ENCODE assay signal across 17 cellular contexts in genomic region chr2:47572136-47572535, GRCh38. TPM values are rescaled to one million over a fixed set of nuclear protein-coding genes. Genes with fewer than 3 reads are reported as not detected.
DNase-seq lines count a peak whose midpoint lies in the region; ATAC-seq and TF ChIP-seq lines count a peak whose summit lies in the region.
"Had no signal": no experiment of that assay in that cellular context is flagged by ENCODE, and none has a peak within 500 bp of the region (broad histone marks: within the 10 kb centered on the region; RNA-seq: fewer than 3 reads in every experiment).

No MANE protein-coding gene starts in this region.

- no peak overlapping the region for H3K27ac Mint-ChIP-seq in GM23338
- no peak overlapping the region for H3K27ac Mint-ChIP-seq in T-helper 17 cell
- no peak overlapping the region for H3K27ac Mint-ChIP-seq in neural progenitor cell
- no peak overlapping the region for H3K27ac Mint-ChIP-seq in activated T-helper 1 cell treated with anti-CD3 and anti-CD28 coated beads, Interleukin-12 subunit alpha, Interleukin-12 subunit beta, Interleukin-2, Interleukin-4 antibody, amounts not matched to agents 30 ng/mL and 10 ng/mL and 1 ng/mL, durations not matched to agents 14 hours and 24 hours and 36 hours

- H3K4me2 ChIP-seq in GM23338 (peak overlapping the region; percentile 96), neural progenitor cell (peak overlapping the region; percentile 96), PC-3 (ENCODE audit: low read length) (no peak overlapping the region)

- H3K9me3 Mint-ChIP-seq in GM23338 (no peaks in the 10 kb centered on the region; the same call in 2 of the 3 replicates), neural progenitor cell (peaks cover 5% of the 10 kb centered on the region)
- no peaks in the 10 kb centered on the region for H3K9me3 Mint-ChIP-seq in activated T-helper 1 cell treated with anti-CD3 and anti-CD28 coated beads, Interleukin-12 subunit alpha, Interleukin-12 subunit beta, Interleukin-2, Interleukin-4 antibody, amounts not matched to agents 30 ng/mL and 10 ng/mL and 1 ng/mL, durations not matched to agents 14 hours and 24 hours and 36 hours

- no TSS peak for BruUV-seq in PC-3 (replicated peaks; lab: Mats Ljungman, UMichigan)

- H3K79me2 ChIP-seq in GM23338 (replicated peaks; ENCODE audit: insufficient read depth) (peaks cover 11% of the 10 kb centered on the region), neural progenitor cell (ENCODE audit: low read depth) (no peaks in the 10 kb centered on the region), PC-3 (ENCODE audit: low read length) (no peaks in the 10 kb centered on the region)

- H3K27me3 Mint-ChIP-seq in GM23338 (ENCODE audit: insufficient read depth, low read depth, poor library complexity) (peaks cover 43% of the 10 kb centered on the region), T-helper 17 cell (peaks cover 49% of the 10 kb centered on the region), neural progenitor cell (ENCODE audit: insufficient read depth, low read depth) (peaks cover 45% of the 10 kb centered on the region)
- peaks cover 60% of the 10 kb centered on the region for H3K27me3 Mint-ChIP-seq in activated T-helper 1 cell treated with anti-CD3 and anti-CD28 coated beads, Interleukin-12 subunit alpha, Interleukin-12 subunit beta, Interleukin-2, Interleukin-4 antibody, amounts not matched to agents 30 ng/mL and 10 ng/mL and 1 ng/mL, durations not matched to agents 14 hours and 24 hours and 36 hours (ENCODE audit: insufficient read depth)

- H3K9me3 ChIP-seq in T-helper 17 cell (ENCODE audit: control insufficient read depth, low read length, poor library complexity, severe bottlenecking) (no peaks in the 10 kb centered on the region), iPS-15b (ENCODE audit: control insufficient read depth, insufficient read depth, low read length) (no peaks in the 10 kb centered on the region), neural progenitor cell (ENCODE audit: low read depth) (no peaks in the 10 kb centered on the region), PC-3 (ENCODE audit: low read length) (no peaks in the 10 kb centered on the region)
- H3K9me3 ChIP-seq: SJSA1 had no signal

- H3K36me3 Mint-ChIP-seq in GM23338 (ENCODE audit: low read depth), result no peaks in the 10 kb centered on the region; the same call in 2 of the 3 replicates
- H3K36me3 Mint-ChIP-seq in T-helper 17 cell (ENCODE audit: low read depth), result peaks cover 7% of the 10 kb centered on the region
- no peaks in the 10 kb centered on the region for H3K36me3 Mint-ChIP-seq in neural progenitor cell
- H3K36me3 Mint-ChIP-seq in activated T-helper 1 cell treated with anti-CD3 and anti-CD28 coated beads, Interleukin-12 subunit alpha, Interleukin-12 subunit beta, Interleukin-2, Interleukin-4 antibody, amounts not matched to agents 30 ng/mL and 10 ng/mL and 1 ng/mL, durations not matched to agents 14 hours and 24 hours and 36 hours (ENCODE audit: low read depth), result peaks cover 2% of the 10 kb centered on the region

- TF ChIP-seq CTCF in GM23338 (conservative IDR thresholded peaks at IDR 0.05; ENCODE audit: low read depth in 2 of 2) (no peak), neural progenitor cell (IDR thresholded peaks at IDR 0.05) (no peak), PC-3 (conservative IDR thresholded peaks at IDR 0.05; ENCODE audit: low read depth, low read length) (no peak)

- CTCF ChIA-PET in PC-3 (lab: Charles Lee), result no interaction called here

- no peak overlapping the region for H3K27ac ChIP-seq in GM23338 (ENCODE audit: low read depth)
- H3K27ac ChIP-seq in neural progenitor cell, result no peak overlapping the region
- no peak overlapping the region for H3K27ac ChIP-seq in PC-3 (ENCODE audit: low read length)
- H3K27ac ChIP-seq: SJSA1 had no signal

- H3K4me3 ChIP-seq in GM23338, result peak overlapping the region; percentile 84
- H3K4me3 ChIP-seq in iPS-15b (ENCODE audit: low read depth, low read length), result peak overlapping the region; percentile 77
- H3K4me3 ChIP-seq in neural progenitor cell, result peak overlapping the region; percentile 56
- no peak overlapping the region for H3K4me3 ChIP-seq in PC-3 (ENCODE audit: low read length)
- H3K4me3 ChIP-seq: SJSA1 had no signal

- POLR2A ChIA-PET in PC-3 (lab: Charles Lee; ENCODE audit: unreplicated experiment), result no interaction called here

- H3K27me3 ChIP-seq in GM23338 (ENCODE audit: insufficient read depth), result peaks cover 55% of the 10 kb centered on the region
- H3K27me3 ChIP-seq in iPS-15b (ENCODE audit: control insufficient read depth, insufficient read depth, low read length), result peaks cover 46% of the 10 kb centered on the region
- peaks cover 72% of the 10 kb centered on the region for H3K27me3 ChIP-seq in neural progenitor cell
- peaks cover 83% of the 10 kb centered on the region for H3K27me3 ChIP-seq in PC-3 (ENCODE audit: low read length)

- DNase-seq in GM23338 (ENCODE audit: low spot score), result no peak
- DNase-seq in T-helper 17 cell, result no peak
- no peak for DNase-seq in neural progenitor cell (ENCODE audit: low spot score)
- no peak for DNase-seq in PC-3
- DNase-seq in NCI-H2029 (lab: John Stamatoyannopoulos, UW), result no peak
- DNase-seq in activated gamma-delta T cell (lab: John Stamatoyannopoulos, UW), result no peak
- no peak for DNase-seq in activated T-helper 1 cell treated with anti-CD3 and anti-CD28 coated beads, Interleukin-12 subunit alpha, Interleukin-12 subunit beta, Interleukin-2, Interleukin-4 antibody, amounts not matched to agents 30 ng/mL and 10 ng/mL and 1 ng/mL, durations not matched to agents 14 hours and 24 hours and 36 hours (ENCODE audit: low spot score)
- DNase-seq: DMS79; GF-D8; IMR-90; NCI-H526 treated with DMSO at 0.1 percent for 48 hours; NK-92 treated with Interleukin-12 subunit alpha and Interleukin-12 subunit beta, amount 100 ng/mL, for 24 hours; OCI-M1; SW 1271 had no signal

- H3K9ac ChIP-seq in iPS-15b (ENCODE audit: low read depth, low read length) (no peak overlapping the region), neural progenitor cell (no peak overlapping the region), PC-3 (ENCODE audit: low read length) (no peak overlapping the region)

- H3K4me1 ChIP-seq in GM23338 (ENCODE audit: insufficient read depth) (peaks cover 12% of the 10 kb centered on the region), iPS-15b (ENCODE audit: control insufficient read depth, insufficient read depth, low read length) (peaks cover 11% of the 10 kb centered on the region), neural progenitor cell (peaks cover 11% of the 10 kb centered on the region), PC-3 (ENCODE audit: insufficient read depth, low read length) (0 out of 2 replicates have a peak, but pooled peaks cover 4% of the 10 kb centered on the region)

- H3K4me3 Mint-ChIP-seq in GM23338 (peak overlapping the region; percentile 81), T-helper 17 cell (peak overlapping the region; percentile 15), neural progenitor cell (peak overlapping the region; percentile 74)
- no peak overlapping the region for H3K4me3 Mint-ChIP-seq in activated T-helper 1 cell treated with anti-CD3 and anti-CD28 coated beads, Interleukin-12 subunit alpha, Interleukin-12 subunit beta, Interleukin-2, Interleukin-4 antibody, amounts not matched to agents 30 ng/mL and 10 ng/mL and 1 ng/mL, durations not matched to agents 14 hours and 24 hours and 36 hours

- no peaks in the 10 kb centered on the region for H3F3A ChIP-seq in GM23338 (replicated peaks; ENCODE audit: low read depth)
- H3F3A ChIP-seq in neural progenitor cell (ENCODE audit: low read depth), result peaks cover 17% of the 10 kb centered on the region
- H3F3A ChIP-seq in PC-3 (ENCODE audit: low read length, unreplicated experiment), result no peaks in the 10 kb centered on the region

- H3K36me3 ChIP-seq in GM23338 (ENCODE audit: insufficient read depth) (no peaks in the 10 kb centered on the region), iPS-15b (ENCODE audit: control insufficient read depth, insufficient read depth, low read length) (no peaks in the 10 kb centered on the region), neural progenitor cell (no peaks in the 10 kb centered on the region), PC-3 (ENCODE audit: low read depth, low read length) (no peaks in the 10 kb centered on the region)
- H3K36me3 ChIP-seq: SJSA1 had no signal

- H2AFZ ChIP-seq in GM23338 (peak overlapping the region; percentile 94), neural progenitor cell (replicated peaks) (no peak overlapping the region), PC-3 (ENCODE audit: low read length) (no peak overlapping the region)

- ATAC-seq in GM23338 (no peak), T-helper 17 cell (no peak), PC-3 (no peak)

- H4K20me1 ChIP-seq in GM23338 (replicated peaks; ENCODE audit: insufficient read depth) (peaks cover 5% of the 10 kb centered on the region; the same call in 1 of the 2 replicates), neural progenitor cell (ENCODE audit: low read depth) (peaks cover 30% of the 10 kb centered on the region), PC-3 (ENCODE audit: low read length) (no peaks in the 10 kb centered on the region)

- H3K4me1 Mint-ChIP-seq in GM23338, result peaks cover 21% of the 10 kb centered on the region
- peaks cover 17% of the 10 kb centered on the region for H3K4me1 Mint-ChIP-seq in T-helper 17 cell
- H3K4me1 Mint-ChIP-seq in neural progenitor cell, result peaks cover 14% of the 10 kb centered on the region
- H3K4me1 Mint-ChIP-seq in activated T-helper 1 cell treated with anti-CD3 and anti-CD28 coated beads, Interleukin-12 subunit alpha, Interleukin-12 subunit beta, Interleukin-2, Interleukin-4 antibody, amounts not matched to agents 30 ng/mL and 10 ng/mL and 1 ng/mL, durations not matched to agents 14 hours and 24 hours and 36 hours (ENCODE audit: low read depth), result peaks cover 9% of the 10 kb centered on the region

- H3K9me2 ChIP-seq in GM23338 (ENCODE audit: insufficient read depth) (no peaks in the 10 kb centered on the region), PC-3 (replicated peaks; ENCODE audit: low read length) (no peaks in the 10 kb centered on the region)

- intact Hi-C loops in PC-3 (cut with micrococcal nuclease), result no loop called here
- intact Hi-C loops in activated T-helper 1 cell treated with anti-CD3 and anti-CD28 coated beads, Interleukin-12 subunit alpha, Interleukin-12 subunit beta, Interleukin-2, Interleukin-4 antibody, amounts not matched to agents 30 ng/mL and 10 ng/mL and 1 ng/mL, durations not matched to agents 14 hours and 24 hours and 36 hours (cut with micrococcal nuclease), result no loop called here

RNA-seq across cellular contexts. Expression of gene KCNK12, which starts 1.4 kb away (rescaled TPM):
- 17.3 and 17.5 TPM in 2 replicates for total RNA-seq in GM23338 (2014; rRNA removed; shearing (Covaris generic))
- polyA plus RNA-seq in GM23338 (2016; fragmentation: Nextera tagmentation; extraction: Ambion mirVana), result 6.6 and 7.1 TPM in 2 replicates
- under 1 TPM; 0.17 to 0.26 TPM for total RNA-seq in T-helper 17 cell
- total RNA-seq in neural progenitor cell (ENCODE audit: low replicate concordance), result 0.19 and 3.1 TPM in 2 replicates
- total RNA-seq in PC-3 (2014; rRNA removed), result 0.04 and 0.12 TPM in 2 replicates
- 0.32 and 0.34 TPM in 2 replicates for total RNA-seq in activated T-helper 1 cell treated with anti-CD3 and anti-CD28 coated beads, Interleukin-12 subunit alpha, Interleukin-12 subunit beta, Interleukin-2, Interleukin-4 antibody, amounts not matched to agents 30 ng/mL and 10 ng/mL and 1 ng/mL, durations not matched to agents 14 hours and 24 hours and 36 hours
- total RNA-seq: IMR-90, SJSA1 had no signal
- polyA plus RNA-seq: BJ had no signal
